ENCODE assay signal across 19 cellular contexts in the genomic region with DNA sequence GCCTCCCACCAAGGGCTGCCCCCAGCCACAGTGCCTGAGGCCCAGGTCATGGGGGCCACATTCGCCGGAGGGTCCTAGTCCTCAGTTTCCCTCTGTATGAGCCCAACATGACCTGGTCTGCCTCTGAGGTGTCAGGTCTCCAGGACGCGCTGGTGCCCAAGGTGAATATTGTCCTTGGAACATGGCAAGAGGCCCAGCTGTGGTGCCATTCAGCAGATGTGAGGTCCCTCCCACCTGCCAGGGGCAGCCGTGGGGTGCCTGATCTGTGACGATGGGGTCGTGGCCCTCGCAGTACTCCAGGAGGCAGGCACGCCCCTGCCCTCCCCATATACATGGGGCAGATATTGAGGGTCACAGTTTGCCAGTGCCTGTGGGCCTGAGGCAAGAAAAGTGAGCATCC.
DNase-seq lines count a peak whose midpoint lies in the region; ATAC-seq and TF ChIP-seq lines count a peak whose summit lies in the region.
"Had no signal": no experiment of that assay in that cellular context is flagged by ENCODE, and none has a peak within 500 bp of the region (broad histone marks: within the 10 kb centered on the region; RNA-seq: fewer than 3 reads in every experiment).

No MANE protein-coding gene starts in this region.

- H3K27ac Mint-ChIP-seq in activated naive CD8-positive, alpha-beta T cell treated with anti-CD3 and anti-CD28 coated beads, Interleukin-2, amount 10 ng/mL, durations not matched to agents 7 days and 5 days: peak overlapping the region; percentile 56
- H3K27ac Mint-ChIP-seq in activated naive CD8-positive, alpha-beta T cell treated with anti-CD3 and anti-CD28 coated beads for 36 hours: no peak overlapping the region
- H3K27ac Mint-ChIP-seq in naive B cell: peak overlapping the region; percentile 69 to 100 (median 96)
- H3K27ac Mint-ChIP-seq: CD4-positive, CD25-positive, alpha-beta regulatory T cell had no signal

- no peak for TF ChIP-seq POLR2A in GM18505 (IDR thresholded peaks at IDR 0.05; ENCODE audit: borderline replicate concordance, extremely low read depth, insufficient read depth, insufficient read length)

- POLR2A ChIA-PET in activated naive CD8-positive, alpha-beta T cell treated with anti-CD3 and anti-CD28 coated beads, Interleukin-2, amount 10 ng/mL, durations not matched to agents 7 days and 5 days (lab: Charles Lee): no interaction called here

- no peaks in the 10 kb centered on the region for H3K9me3 Mint-ChIP-seq in activated naive CD8-positive, alpha-beta T cell treated with anti-CD3 and anti-CD28 coated beads, Interleukin-2, amount 10 ng/mL, durations not matched to agents 7 days and 5 days
- H3K9me3 Mint-ChIP-seq in activated naive CD8-positive, alpha-beta T cell treated with anti-CD3 and anti-CD28 coated beads for 36 hours: peaks cover 2% of the 10 kb centered on the region
- H3K9me3 Mint-ChIP-seq in naive B cell: no peaks in the 10 kb centered on the region

- peak overlapping the region; percentile 50 for H3K27ac ChIP-seq in angular gyrus (ENCODE audit: low read depth, low read length)
- H3K27ac ChIP-seq: HL-60 had no signal

- no peaks in the 10 kb centered on the region for H3K27me3 Mint-ChIP-seq in activated naive CD8-positive, alpha-beta T cell treated with anti-CD3 and anti-CD28 coated beads, Interleukin-2, amount 10 ng/mL, durations not matched to agents 7 days and 5 days
- H3K27me3 Mint-ChIP-seq in activated naive CD8-positive, alpha-beta T cell treated with anti-CD3 and anti-CD28 coated beads for 36 hours: no peaks in the 10 kb centered on the region
- no peaks in the 10 kb centered on the region for H3K27me3 Mint-ChIP-seq in naive B cell
- H3K27me3 Mint-ChIP-seq: CD4-positive, CD25-positive, alpha-beta regulatory T cell had no signal

- H3K4me1 Mint-ChIP-seq in activated naive CD8-positive, alpha-beta T cell treated with anti-CD3 and anti-CD28 coated beads, Interleukin-2, amount 10 ng/mL, durations not matched to agents 7 days and 5 days: peaks cover 16% of the 10 kb centered on the region
- H3K4me1 Mint-ChIP-seq in activated naive CD8-positive, alpha-beta T cell treated with anti-CD3 and anti-CD28 coated beads for 36 hours: peaks cover 16% of the 10 kb centered on the region
- H3K4me1 Mint-ChIP-seq in naive B cell: peaks cover 43 to 65% (median 48%) of the 10 kb centered on the region in 3 donors

- no peak for ATAC-seq in activated naive CD8-positive, alpha-beta T cell treated with anti-CD3 and anti-CD28 coated beads, Interleukin-2, amount 10 ng/mL, durations not matched to agents 7 days and 5 days (ENCODE audit: low read depth)
- ATAC-seq in naive B cell (ENCODE audit: low read depth in 2 of 2): no peak
- no peak for ATAC-seq in HG03095 (IDR thresholded peaks at IDR 0.05; ENCODE audit: unreplicated experiment)
- ATAC-seq in GM19467 (IDR thresholded peaks at IDR 0.05; ENCODE audit: unreplicated experiment): no peak
- ATAC-seq in GM18505 (IDR thresholded peaks at IDR 0.05; ENCODE audit: unreplicated experiment): no peak

- DNase-seq in activated naive CD8-positive, alpha-beta T cell treated with anti-CD3 and anti-CD28 coated beads, Interleukin-2, amount 10 ng/mL, durations not matched to agents 7 days and 5 days: no peak
- no peak for DNase-seq in activated naive CD8-positive, alpha-beta T cell treated with anti-CD3 and anti-CD28 coated beads for 36 hours
- DNase-seq in naive B cell (no peak), AG08396 (ENCODE audit: low spot score) (no peak)
- DNase-seq: CD4-positive, CD25-positive, alpha-beta regulatory T cell; DMS53; GOT3; KG1; NCI-H1105 treated with DMSO at 0.1 percent for 48 hours; NCI-H187 treated with DMSO at 0.1 percent for 48 hours; NCI-H2171 treated with DMSO at 0.1 percent for 48 hours; NCI-H510A; NCI-H82; SHP77 had no signal

- peaks cover 17% of the 10 kb centered on the region for H3K36me3 Mint-ChIP-seq in activated naive CD8-positive, alpha-beta T cell treated with anti-CD3 and anti-CD28 coated beads, Interleukin-2, amount 10 ng/mL, durations not matched to agents 7 days and 5 days
- H3K36me3 Mint-ChIP-seq in activated naive CD8-positive, alpha-beta T cell treated with anti-CD3 and anti-CD28 coated beads for 36 hours: peaks cover 5% of the 10 kb centered on the region
- peaks cover 5 to 15% of the 10 kb centered on the region in 2 donors for H3K36me3 Mint-ChIP-seq in naive B cell

- H3K4me3 Mint-ChIP-seq in activated naive CD8-positive, alpha-beta T cell treated with anti-CD3 and anti-CD28 coated beads, Interleukin-2, amount 10 ng/mL, durations not matched to agents 7 days and 5 days: no peak overlapping the region
- no peak overlapping the region for H3K4me3 Mint-ChIP-seq in activated naive CD8-positive, alpha-beta T cell treated with anti-CD3 and anti-CD28 coated beads for 36 hours
- peak overlapping the region in 5 of 8 donors; percentile 15 to 78 (median 53) for H3K4me3 Mint-ChIP-seq in naive B cell
- H3K4me3 Mint-ChIP-seq: CD4-positive, CD25-positive, alpha-beta regulatory T cell had no signal

Comparison
In these comparisons a context has a peak if more than half of its experiments do, and no peak if none do; other contexts are left out.
1. H3K4me3 Mint-ChIP-seq: peak in naive B cell (5 of 8); none in activated naive CD8-positive, alpha-beta T cell treated with anti-CD3 and anti-CD28 coated beads, Interleukin-2, amount 10 ng/mL, durations not matched to agents 7 days and 5 days (single experiment) and activated naive CD8-positive, alpha-beta T cell treated with anti-CD3 and anti-CD28 coated beads for 36 hours (single experiment).